In the genomic region with DNA sequence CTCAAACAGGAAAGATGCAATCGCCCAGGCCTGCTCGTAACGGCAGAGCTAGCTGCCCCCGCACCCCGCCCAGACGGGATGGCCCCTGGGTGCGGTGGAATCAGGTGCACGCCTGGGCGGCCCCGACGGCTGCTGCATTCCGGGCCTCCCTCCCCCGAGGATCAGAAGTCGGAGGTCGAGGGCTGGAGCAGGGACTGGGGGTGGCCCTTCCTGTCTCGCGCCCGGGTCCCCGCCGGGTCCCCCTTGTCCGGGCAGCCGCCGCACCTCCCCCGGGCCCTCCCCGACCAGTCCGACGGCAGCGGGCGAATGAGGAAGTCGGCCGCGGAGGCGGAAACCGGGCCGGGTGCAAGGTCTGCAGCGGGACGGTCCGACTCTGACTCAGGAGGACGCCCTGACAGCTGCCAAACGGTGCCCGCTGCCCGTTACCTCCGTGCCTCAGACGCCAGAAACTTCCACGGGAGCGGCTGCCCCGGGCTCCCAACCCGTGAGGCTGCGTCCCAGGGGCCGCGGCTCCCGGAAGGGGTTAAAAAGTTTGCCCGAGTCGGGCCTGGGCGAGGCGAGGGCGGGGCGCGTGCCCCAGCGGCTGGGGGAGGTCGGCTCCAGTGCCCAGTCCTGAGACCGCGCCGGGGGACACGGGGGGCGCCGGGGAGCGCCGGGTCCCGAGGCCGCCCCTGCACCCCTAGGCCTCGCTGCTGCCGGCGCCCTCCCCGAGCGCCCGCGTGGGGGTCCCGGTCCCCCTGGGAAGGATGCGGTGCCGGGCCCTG, we compare ENCODE assay signal across 1 cellular context.
TF ChIP-seq lines count a peak whose summit lies in the region.

No MANE protein-coding gene starts in this region.

TF ChIP-seq in HepG2, 621 proteins besides CTCF, POLR2A, EP300 and RAD21 (continued from another document and continues in another):
- 0 out of 2 replicates have a peak, but pooled peaks have one; percentile 57 for TF ChIP-seq HIC2 (CRISPR knock-in tag; IDR thresholded peaks at IDR 0.05; ENCODE audit: low read depth)
- TF ChIP-seq ZNF841 (CRISPR knock-in tag; IDR thresholded peaks at IDR 0.05; ENCODE audit: borderline replicate concordance), result no peak
- TF ChIP-seq, protein P1, sequence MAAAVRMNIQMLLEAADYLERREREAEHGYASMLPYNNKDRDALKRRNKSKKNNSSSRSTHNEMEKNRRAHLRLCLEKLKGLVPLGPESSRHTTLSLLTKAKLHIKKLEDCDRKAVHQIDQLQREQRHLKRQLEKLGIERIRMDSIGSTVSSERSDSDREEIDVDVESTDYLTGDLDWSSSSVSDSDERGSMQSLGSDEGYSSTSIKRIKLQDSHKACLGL (CRISPR knock-in tag; IDR thresholded peaks at IDR 0.05), result peak; percentile 28; the same call in 1 of the 2 replicates
- no peak for TF ChIP-seq ZNF713 (CRISPR knock-in tag; IDR thresholded peaks at IDR 0.05)
- TF ChIP-seq ZNF281 (CRISPR knock-in tag; IDR thresholded peaks at IDR 0.05; ENCODE audit: borderline replicate concordance), result no peak
- TF ChIP-seq ZNF652 (CRISPR knock-in tag; IDR thresholded peaks at IDR 0.05; ENCODE audit: borderline replicate concordance, low read depth), result peak; percentile 88
- TF ChIP-seq PHB2 (IDR thresholded peaks at IDR 0.05; ENCODE audit: partially characterized antibody), result no peak
- TF ChIP-seq ZSCAN30 (CRISPR knock-in tag; IDR thresholded peaks at IDR 0.05), result no peak
- no peak for TF ChIP-seq SRSF4 (IDR thresholded peaks at IDR 0.05; ENCODE audit: low read depth, low read length, poor library complexity, severe bottlenecking)
- TF ChIP-seq PRDM10 (CRISPR knock-in tag; IDR thresholded peaks at IDR 0.05; ENCODE audit: low read depth), result no peak
- no peak for TF ChIP-seq HMGA1 (CRISPR knock-in tag; conservative IDR thresholded peaks at IDR 0.05)
- no peak; the same call in 1 of the 2 replicates for TF ChIP-seq ZBTB14 (CRISPR knock-in tag; IDR thresholded peaks at IDR 0.05)
- TF ChIP-seq, protein P2, sequence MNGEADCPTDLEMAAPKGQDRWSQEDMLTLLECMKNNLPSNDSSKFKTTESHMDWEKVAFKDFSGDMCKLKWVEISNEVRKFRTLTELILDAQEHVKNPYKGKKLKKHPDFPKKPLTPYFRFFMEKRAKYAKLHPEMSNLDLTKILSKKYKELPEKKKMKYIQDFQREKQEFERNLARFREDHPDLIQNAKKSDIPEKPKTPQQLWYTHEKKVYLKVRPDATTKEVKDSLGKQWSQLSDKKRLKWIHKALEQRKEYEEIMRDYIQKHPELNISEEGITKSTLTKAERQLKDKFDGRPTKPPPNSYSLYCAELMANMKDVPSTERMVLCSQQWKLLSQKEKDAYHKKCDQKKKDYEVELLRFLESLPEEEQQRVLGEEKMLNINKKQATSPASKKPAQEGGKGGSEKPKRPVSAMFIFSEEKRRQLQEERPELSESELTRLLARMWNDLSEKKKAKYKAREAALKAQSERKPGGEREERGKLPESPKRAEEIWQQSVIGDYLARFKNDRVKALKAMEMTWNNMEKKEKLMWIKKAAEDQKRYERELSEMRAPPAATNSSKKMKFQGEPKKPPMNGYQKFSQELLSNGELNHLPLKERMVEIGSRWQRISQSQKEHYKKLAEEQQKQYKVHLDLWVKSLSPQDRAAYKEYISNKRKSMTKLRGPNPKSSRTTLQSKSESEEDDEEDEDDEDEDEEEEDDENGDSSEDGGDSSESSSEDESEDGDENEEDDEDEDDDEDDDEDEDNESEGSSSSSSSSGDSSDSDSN (CRISPR knock-in tag; IDR thresholded peaks at IDR 0.05), result peak; percentile 61
- TF ChIP-seq NCOR1 (IDR thresholded peaks at IDR 0.05; ENCODE audit: borderline replicate concordance, low read length), result no peak
- no peak for TF ChIP-seq ZNF569 (CRISPR knock-in tag; IDR thresholded peaks at IDR 0.05; ENCODE audit: borderline replicate concordance)
- TF ChIP-seq PAF1 (CRISPR knock-in tag; IDR thresholded peaks at IDR 0.05), result no peak
- no peak for TF ChIP-seq ZNF773 (CRISPR knock-in tag; IDR thresholded peaks at IDR 0.05; ENCODE audit: borderline replicate concordance)
- no peak for TF ChIP-seq ZNF296 (CRISPR knock-in tag; conservative IDR thresholded peaks at IDR 0.05)
- no peak for TF ChIP-seq ONECUT2 (CRISPR knock-in tag; IDR thresholded peaks at IDR 0.05)
- TF ChIP-seq AGO1 (IDR thresholded peaks at IDR 0.05; ENCODE audit: low read depth, low read length, poor library complexity, severe bottlenecking), result peak; percentile 6
- no peak for TF ChIP-seq PRPF4 (IDR thresholded peaks at IDR 0.05; ENCODE audit: low read depth, low read length, poor library complexity, severe bottlenecking)
- TF ChIP-seq NFIC (IDR thresholded peaks at IDR 0.05; ENCODE audit: low read length), result no peak
- no peak for TF ChIP-seq RFXAP (CRISPR knock-in tag; IDR thresholded peaks at IDR 0.05; ENCODE audit: borderline replicate concordance)
- no peak for TF ChIP-seq ZNF30 (CRISPR knock-in tag; IDR thresholded peaks at IDR 0.05)
- TF ChIP-seq ZNF616 (CRISPR knock-in tag; IDR thresholded peaks at IDR 0.05; ENCODE audit: low read depth), result 0 out of 2 replicates have a peak, but pooled peaks have one; percentile 59
- no peak for TF ChIP-seq CERS6 (CRISPR knock-in tag; IDR thresholded peaks at IDR 0.05)
- no peak for TF ChIP-seq NONO (IDR thresholded peaks at IDR 0.05)
- TF ChIP-seq NONO (CRISPR knock-in tag; conservative IDR thresholded peaks at IDR 0.05), result 0 out of 2 replicates have a peak, but pooled peaks have one; percentile 27
- TF ChIP-seq NAIF1 (CRISPR knock-in tag; IDR thresholded peaks at IDR 0.05; ENCODE audit: borderline replicate concordance), result no peak
- TF ChIP-seq ZNF232 (CRISPR knock-in tag; IDR thresholded peaks at IDR 0.05; ENCODE audit: borderline replicate concordance), result peak; percentile 64; the same call in 1 of the 2 replicates
- TF ChIP-seq, protein P3, sequence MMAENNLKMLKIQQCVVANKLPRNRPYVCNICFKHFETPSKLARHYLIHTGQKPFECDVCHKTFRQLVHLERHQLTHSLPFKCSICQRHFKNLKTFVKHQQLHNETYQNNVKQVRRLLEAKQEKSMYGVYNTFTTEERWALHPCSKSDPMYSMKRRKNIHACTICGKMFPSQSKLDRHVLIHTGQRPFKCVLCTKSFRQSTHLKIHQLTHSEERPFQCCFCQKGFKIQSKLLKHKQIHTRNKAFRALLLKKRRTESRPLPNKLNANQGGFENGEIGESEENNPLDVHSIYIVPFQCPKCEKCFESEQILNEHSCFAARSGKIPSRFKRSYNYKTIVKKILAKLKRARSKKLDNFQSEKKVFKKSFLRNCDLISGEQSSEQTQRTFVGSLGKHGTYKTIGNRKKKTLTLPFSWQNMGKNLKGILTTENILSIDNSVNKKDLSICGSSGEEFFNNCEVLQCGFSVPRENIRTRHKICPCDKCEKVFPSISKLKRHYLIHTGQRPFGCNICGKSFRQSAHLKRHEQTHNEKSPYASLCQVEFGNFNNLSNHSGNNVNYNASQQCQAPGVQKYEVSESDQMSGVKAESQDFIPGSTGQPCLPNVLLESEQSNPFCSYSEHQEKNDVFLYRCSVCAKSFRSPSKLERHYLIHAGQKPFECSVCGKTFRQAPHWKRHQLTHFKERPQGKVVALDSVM (CRISPR knock-in tag; IDR thresholded peaks at IDR 0.05), result peak; percentile 43; the same call in 1 of the 2 replicates
- 0 out of 2 replicates have a peak, but pooled peaks have one; percentile 30 for TF ChIP-seq ZFY (CRISPR knock-in tag; IDR thresholded peaks at IDR 0.05)
- TF ChIP-seq HMG20B (CRISPR knock-in tag; conservative IDR thresholded peaks at IDR 0.05), result no peak
- TF ChIP-seq FOSL2 (CRISPR knock-in tag; IDR thresholded peaks at IDR 0.05), result no peak
- no peak for TF ChIP-seq NCOA5 (CRISPR knock-in tag; IDR thresholded peaks at IDR 0.05)
- no peak for TF ChIP-seq SPEN (CRISPR knock-in tag; IDR thresholded peaks at IDR 0.05; ENCODE audit: low read depth)
